In the genomic region with DNA sequence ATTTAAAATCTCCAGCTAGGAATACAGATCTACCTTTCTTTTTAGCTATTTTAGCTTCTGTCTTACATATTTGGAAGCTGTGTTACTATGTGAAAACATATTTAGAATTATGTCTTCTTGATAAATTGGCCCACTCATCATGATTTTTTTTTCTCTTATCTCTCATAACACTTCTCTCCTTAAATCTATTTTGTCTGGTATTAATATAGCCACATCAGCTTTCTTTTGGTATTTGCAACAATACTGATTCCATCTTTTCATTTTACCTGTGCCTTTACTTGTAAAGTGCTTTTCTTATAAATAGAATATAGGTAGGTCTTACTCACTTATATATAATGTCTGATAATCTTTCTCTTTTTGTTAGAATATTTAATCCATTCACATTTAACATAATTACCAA, we compare ENCODE assay signal across 1 cellular context.
TF ChIP-seq lines count a peak whose summit lies in the region.

No MANE protein-coding gene starts in this region.

TF ChIP-seq in GM23338, 12 proteins besides CTCF, POLR2A, EP300 and RAD21 (continued from another document):
- TF ChIP-seq EZH2phosphoT487 (IDR thresholded peaks at IDR 0.05; ENCODE audit: unreplicated experiment) (no peak), EZH2 (IDR thresholded peaks at IDR 0.05; ENCODE audit: low read depth, unreplicated experiment) (no peak)
